ENCODE assay signal across 15 cellular contexts in genomic region chr11:46001427-46002049, GRCh38.
DNase-seq lines count a peak whose midpoint lies in the region; ATAC-seq, FAIRE-seq and TF ChIP-seq lines count a peak whose summit lies in the region.
"Had no signal": no experiment of that assay in that cellular context is flagged by ENCODE, and none has a peak within 500 bp of the region (broad histone marks: within the 10 kb centered on the region; RNA-seq: fewer than 3 reads in every experiment).

No MANE protein-coding gene starts in this region.

- H3K4me3 ChIP-seq in HUES6 (ENCODE audit: low read depth, low read length): peak overlapping the region; percentile 32
- H3K4me3 ChIP-seq in choroid plexus epithelial cell (ENCODE audit: low read depth, low read length): no peak overlapping the region
- H3K4me3 ChIP-seq in mesenchymal stem cell (ENCODE audit: insufficient read depth in 1 of 2, low read depth in 1 of 2, low read length in 2 of 2): no peak overlapping the region
- H3K4me3 ChIP-seq: ovary, upper lobe of right lung had no signal

- H3K27ac ChIP-seq in HUES6 (ENCODE audit: low read depth, low read length) (peak overlapping the region; percentile 80), mesenchymal stem cell (ENCODE audit: low read length, poor library complexity, severe bottlenecking) (peak overlapping the region; percentile 55)
- H3K27ac ChIP-seq: ovary, upper lobe of right lung had no signal

- H3K36me3 Mint-ChIP-seq in glutamatergic neuron (ENCODE audit: unreplicated experiment): no peaks in the 10 kb centered on the region
- no peaks in the 10 kb centered on the region for H3K36me3 Mint-ChIP-seq in activated CD8-positive, alpha-beta T cell treated with anti-CD3 and anti-CD28 coated beads for 36 hours (ENCODE audit: low read depth)

- POLR2A ChIA-PET in activated CD8-positive, alpha-beta T cell treated with anti-CD3 and anti-CD28 coated beads for 36 hours (lab: Charles Lee): interaction anchor here (1.4 kb wide), 1 partner anchor 14 kb away, joined by 3 read pairs; no protein-coding TSS in a partner anchor

- H3K14ac ChIP-seq in mesenchymal stem cell (ENCODE audit: low read length in 2 of 2): no peak overlapping the region

- TF ChIP-seq CTCF in choroid plexus epithelial cell (conservative IDR thresholded peaks at IDR 0.05; ENCODE audit: low read depth, low read length) (no peak), glutamatergic neuron (IDR thresholded peaks at IDR 0.05; ENCODE audit: partially characterized antibody, unreplicated experiment) (no peak)
- no peak for TF ChIP-seq CTCF in activated CD8-positive, alpha-beta T cell treated with anti-CD3 and anti-CD28 coated beads for 36 hours (IDR thresholded peaks at IDR 0.05)

- no peak for FAIRE-seq in GM12891 (lab: Jason Lieb, UNC)

- ATAC-seq in activated CD8-positive, alpha-beta T cell treated with anti-CD3 and anti-CD28 coated beads for 36 hours: no peak
- ATAC-seq: upper lobe of right lung had no signal

- H2BK5ac ChIP-seq in mesenchymal stem cell (ENCODE audit: low read depth, low read length, poor library complexity, severe bottlenecking): no peak overlapping the region

- H3K79me1 ChIP-seq in mesenchymal stem cell (replicated peaks; ENCODE audit: low read length, poor library complexity, severe bottlenecking): peaks cover 2% of the 10 kb centered on the region

- H3K18ac ChIP-seq in mesenchymal stem cell (ENCODE audit: low read depth in 1 of 2, low read length in 2 of 2): no peak overlapping the region

- CTCF ChIA-PET in activated CD8-positive, alpha-beta T cell treated with anti-CD3 and anti-CD28 coated beads for 36 hours (lab: Charles Lee): interaction anchor here (0.8 to 6.2 kb wide), 6 partner anchors 11 to 129 kb away, joined by 3 to 80 read pairs (median 4); no protein-coding TSS in a partner anchor

- TF ChIP-seq POLR2A in GM12891 (IDR thresholded peaks at IDR 0.05; ENCODE audit: low read depth, low read length): no peak

- no peak overlapping the region for H2BK15ac ChIP-seq in mesenchymal stem cell (ENCODE audit: low read depth, poor library complexity, severe bottlenecking)

- H3K9me3 Mint-ChIP-seq in glutamatergic neuron (ENCODE audit: unreplicated experiment): no peaks in the 10 kb centered on the region
- no peaks in the 10 kb centered on the region for H3K9me3 Mint-ChIP-seq in activated CD8-positive, alpha-beta T cell treated with anti-CD3 and anti-CD28 coated beads for 36 hours
- H3K9me3 Mint-ChIP-seq: activated naive CD4-positive, alpha-beta T cell treated with anti-CD3 and anti-CD28 coated beads for 36 hours had no signal

- no peak overlapping the region for H3K4me2 ChIP-seq in mesenchymal stem cell (ENCODE audit: low read length, poor library complexity, severe bottlenecking)

- H3K27ac Mint-ChIP-seq in glutamatergic neuron (ENCODE audit: unreplicated experiment): no peak overlapping the region
- no peak overlapping the region for H3K27ac Mint-ChIP-seq in activated CD8-positive, alpha-beta T cell treated with anti-CD3 and anti-CD28 coated beads for 36 hours
- H3K27ac Mint-ChIP-seq: activated naive CD4-positive, alpha-beta T cell treated with anti-CD3 and anti-CD28 coated beads for 36 hours had no signal

- intact Hi-C loops in activated CD8-positive, alpha-beta T cell treated with anti-CD3 and anti-CD28 coated beads for 36 hours (cut with micrococcal nuclease): no loop called here

- peak; percentile 29 for DNase-seq in ACHN
- DNase-seq in choroid plexus epithelial cell (ENCODE audit: low read depth): peak; percentile 75
- peak; percentile 42 for DNase-seq in mesenchymal stem cell
- DNase-seq in stimulated activated CD4-positive, alpha-beta T cell treated with anti-CD3 and anti-CD28 coated beads, Interleukin-4, amount 100 ng/mL, for 4 hours: no peak
- DNase-seq in GM12891 (ENCODE audit: insufficient read length, low spot score): no peak
- DNase-seq in glutamatergic neuron: no peak
- no peak for DNase-seq in activated CD8-positive, alpha-beta T cell treated with anti-CD3 and anti-CD28 coated beads for 36 hours
- DNase-seq: activated naive CD4-positive, alpha-beta T cell treated with anti-CD3 and anti-CD28 coated beads for 36 hours; cortex of kidney; DMS 273 treated with DMSO at 0.1 percent for 48 hours; NCI-H1105 treated with DMSO at 0.1 percent for 48 hours; ovary; Right ventricle myocardium superior; upper lobe of right lung had no signal

- no peak overlapping the region for H3K23ac ChIP-seq in mesenchymal stem cell (ENCODE audit: low read length in 2 of 2)

- no peak overlapping the region for H2BK120ac ChIP-seq in mesenchymal stem cell (ENCODE audit: low read depth, low read length)

- H2BK12ac ChIP-seq in mesenchymal stem cell (ENCODE audit: low read length in 2 of 2): no peak overlapping the region

- H3K27me3 ChIP-seq in HUES6 (ENCODE audit: control insufficient read depth, insufficient read depth, low read length) (no peaks in the 10 kb centered on the region), mesenchymal stem cell (ENCODE audit: control insufficient read depth in 1 of 2, insufficient read depth in 1 of 2, low read length in 2 of 2) (no peaks in the 10 kb centered on the region)
- H3K27me3 ChIP-seq: ovary, upper lobe of right lung had no signal

- H4K91ac ChIP-seq in mesenchymal stem cell (ENCODE audit: low read length): no peak overlapping the region

- no peak overlapping the region for H3K4me3 Mint-ChIP-seq in glutamatergic neuron (ENCODE audit: unreplicated experiment)
- no peak overlapping the region for H3K4me3 Mint-ChIP-seq in activated CD8-positive, alpha-beta T cell treated with anti-CD3 and anti-CD28 coated beads for 36 hours
- H3K4me3 Mint-ChIP-seq: activated naive CD4-positive, alpha-beta T cell treated with anti-CD3 and anti-CD28 coated beads for 36 hours had no signal

- peaks cover 22% of the 10 kb centered on the region for H3K4me1 Mint-ChIP-seq in glutamatergic neuron (ENCODE audit: low read depth, unreplicated experiment)
- peaks cover 2% of the 10 kb centered on the region for H3K4me1 Mint-ChIP-seq in activated CD8-positive, alpha-beta T cell treated with anti-CD3 and anti-CD28 coated beads for 36 hours (ENCODE audit: low read depth)

- H2AFZ ChIP-seq in mesenchymal stem cell (ENCODE audit: low read depth, low read length): no peak overlapping the region

- in situ Hi-C loops in ACHN (cut with HindIII; ENCODE audit: low pct_ligation_motif_present, low pct_unique_long_range_greater_than_20kb, low sequenced_read_pairs): no loop called here

- H3K27me3 Mint-ChIP-seq in glutamatergic neuron (ENCODE audit: unreplicated experiment): no peaks in the 10 kb centered on the region
- no peaks in the 10 kb centered on the region for H3K27me3 Mint-ChIP-seq in activated CD8-positive, alpha-beta T cell treated with anti-CD3 and anti-CD28 coated beads for 36 hours

- no peak overlapping the region for H2AK5ac ChIP-seq in mesenchymal stem cell (ENCODE audit: low read length, severe bottlenecking)

- H3K9ac ChIP-seq in HUES6 (ENCODE audit: low read length): peak overlapping the region; percentile 43
- no peak overlapping the region for H3K9ac ChIP-seq in mesenchymal stem cell (ENCODE audit: low read length)

- no peak overlapping the region for H4K8ac ChIP-seq in mesenchymal stem cell (ENCODE audit: low read length)

- no peaks in the 10 kb centered on the region for H3K36me3 ChIP-seq in HUES6 (ENCODE audit: control insufficient read depth, insufficient read depth, low read length)
- peaks cover 0 to 3% of the 10 kb centered on the region in 2 experiments for H3K36me3 ChIP-seq in mesenchymal stem cell (ENCODE audit: control insufficient read depth in 1 of 2, insufficient read depth in 2 of 2, low read depth in 1 of 2, low read length in 2 of 2)
- H3K36me3 ChIP-seq: ovary, upper lobe of right lung had no signal

- H3K4me1 ChIP-seq in HUES6 (ENCODE audit: control insufficient read depth, insufficient read depth, low read length) (peaks cover 53% of the 10 kb centered on the region), mesenchymal stem cell (ENCODE audit: control insufficient read depth, insufficient read depth, low read depth, low read length) (no peaks in the 10 kb centered on the region)

- no peak overlapping the region for H3K4ac ChIP-seq in mesenchymal stem cell (ENCODE audit: low read depth in 1 of 2, low read length in 2 of 2)

- WGBS in mesenchymal stem cell: 45% methylated on average over 2 of the region's 5 CpGs

- H3K9me3 ChIP-seq in HUES6 (ENCODE audit: control insufficient read depth, insufficient read depth, low read depth, low read length) (no peaks in the 10 kb centered on the region), mesenchymal stem cell (ENCODE audit: control insufficient read depth, low read length) (no peaks in the 10 kb centered on the region)
- H3K9me3 ChIP-seq: ovary, upper lobe of right lung had no signal

TF ChIP-seq in GM12891, 5 proteins besides CTCF, POLR2A, EP300 and RAD21:
- no peak for TF ChIP-seq POLR2AphosphoS5 (IDR thresholded peaks at IDR 0.05; ENCODE audit: low read depth, low read length)
- no peak for TF ChIP-seq POU2F2 (IDR thresholded peaks at IDR 0.05; ENCODE audit: low read depth, low read length)
- TF ChIP-seq PAX5 (IDR thresholded peaks at IDR 0.05; ENCODE audit: insufficient read depth, low read length, severe bottlenecking): no peak
- TF ChIP-seq SPI1 (IDR thresholded peaks at IDR 0.05; ENCODE audit: low read depth, low read length): no peak
- TF ChIP-seq TAF1 (IDR thresholded peaks at IDR 0.05; ENCODE audit: low read depth, low read length): no peak

Comparison
In these comparisons a context has a peak if more than half of its experiments do, and no peak if none do; other contexts are left out.
1. DNase-seq: peak in ACHN (single experiment), choroid plexus epithelial cell (single experiment) and mesenchymal stem cell (single experiment); none in stimulated activated CD4-positive, alpha-beta T cell treated with anti-CD3 and anti-CD28 coated beads, Interleukin-4, amount 100 ng/mL, for 4 hours (0 of 2), GM12891 (single experiment), glutamatergic neuron (single experiment) and activated CD8-positive, alpha-beta T cell treated with anti-CD3 and anti-CD28 coated beads for 36 hours (single experiment).